In genomic region chr9:35771524-35771923, GRCh38 we compare ENCODE assay signal across 9 cellular contexts. TPM values are rescaled to one million over a fixed set of nuclear protein-coding genes. Genes with fewer than 3 reads are reported as not detected.
DNase-seq lines count a peak whose midpoint lies in the region; ATAC-seq and TF ChIP-seq lines count a peak whose summit lies in the region.
"Had no signal": no experiment of that assay in that cellular context is flagged by ENCODE, and none has a peak within 500 bp of the region (broad histone marks: within the 10 kb centered on the region; RNA-seq: fewer than 3 reads in every experiment).

No MANE protein-coding gene starts in this region.

- no peaks in the 10 kb centered on the region for H3K36me3 ChIP-seq in thyroid gland

- intact Hi-C loops in dorsolateral prefrontal cortex (cut with DNase I): no loop called here
- intact Hi-C loops in thyroid gland (cut with DNase I): no loop called here
- intact Hi-C loops in activated CD4-positive, alpha-beta T cell treated with anti-CD3 and anti-CD28 coated beads for 36 hours (cut with DNase I, micrococcal nuclease): no loop called here

- no peak overlapping the region for H3K27ac Mint-ChIP-seq in activated CD4-positive, alpha-beta T cell treated with anti-CD3 and anti-CD28 coated beads for 36 hours

- no peaks in the 10 kb centered on the region for H3K9me3 ChIP-seq in thyroid gland

- no peaks in the 10 kb centered on the region for H3K27me3 Mint-ChIP-seq in activated CD4-positive, alpha-beta T cell treated with anti-CD3 and anti-CD28 coated beads for 36 hours

- H3K9me3 Mint-ChIP-seq in activated CD4-positive, alpha-beta T cell treated with anti-CD3 and anti-CD28 coated beads for 36 hours (ENCODE audit: low read depth): no peaks in the 10 kb centered on the region

- peaks cover 4% of the 10 kb centered on the region for H3K4me1 Mint-ChIP-seq in activated CD4-positive, alpha-beta T cell treated with anti-CD3 and anti-CD28 coated beads for 36 hours

- H3K4me3 ChIP-seq in dorsolateral prefrontal cortex (peak overlapping the region in 2 of 59 donors; percentile 6 to 22), thyroid gland (replicated peaks in 1 of 3) (no peak overlapping the region)
- H3K4me3 ChIP-seq: GM12878 had no signal

- TF ChIP-seq POLR2A in thyroid gland (IDR thresholded peaks at IDR 0.05): no peak

- H3K4me3 Mint-ChIP-seq in activated CD4-positive, alpha-beta T cell treated with anti-CD3 and anti-CD28 coated beads for 36 hours: no peak overlapping the region

- no peaks in the 10 kb centered on the region for H3K36me3 Mint-ChIP-seq in activated CD4-positive, alpha-beta T cell treated with anti-CD3 and anti-CD28 coated beads for 36 hours (ENCODE audit: low read depth)

- CTCF ChIA-PET in activated CD4-positive, alpha-beta T cell treated with anti-CD3 and anti-CD28 coated beads for 36 hours (lab: Charles Lee): interaction anchor here (0.6 to 2.4 kb wide), 7 partner anchors 9 to 680 kb away, joined by 3 to 9 read pairs (median 5); partner anchors contain the start of gene SPAG8

- H3K27me3 ChIP-seq in dorsolateral prefrontal cortex: no peaks in the 10 kb centered on the region
- no peaks in the 10 kb centered on the region for H3K27me3 ChIP-seq in thyroid gland

- TF ChIP-seq CTCF in dorsolateral prefrontal cortex (IDR thresholded peaks at IDR 0.05 in 54 of 56, conservative IDR thresholded peaks at IDR 0.05 in 2 of 56; ENCODE audit: low read depth in 1 of 56, partially characterized antibody in 56 of 56) (no peak), thyroid gland (IDR thresholded peaks at IDR 0.05) (no peak)

- POLR2A ChIA-PET in activated CD4-positive, alpha-beta T cell treated with anti-CD3 and anti-CD28 coated beads for 36 hours (lab: Charles Lee): no interaction called here

- H3K27ac ChIP-seq in dorsolateral prefrontal cortex: peak overlapping the region in 34 of 59 donors; percentile 0 to 80 (median 46)
- H3K27ac ChIP-seq in thyroid gland: peak overlapping the region in 2 of 3 donors; percentile 3 to 27

- ATAC-seq in activated CD4-positive, alpha-beta T cell treated with anti-CD3 and anti-CD28 coated beads for 36 hours: no peak
- ATAC-seq: GM12878 had no signal

- DNase-seq in NCI-H1417 (lab: John Stamatoyannopoulos, UW) (peak in 2 of 3 experiments; percentile 1 to 59), NCI-H1417 treated with DMSO at 0.1 percent for 48 hours (lab: John Stamatoyannopoulos, UW) (no peak), dorsolateral prefrontal cortex (no peak), thyroid gland (no peak), D341Med (ENCODE audit: low spot score) (no peak)
- DNase-seq in activated CD4-positive, alpha-beta T cell treated with anti-CD3 and anti-CD28 coated beads for 36 hours: no peak

- whole genome bisulfite sequencing in thyroid gland, 2 donors: 41 to 48% methylated on average over 1 of the region's 1 CpG

- H3K4me1 ChIP-seq in thyroid gland: peaks cover 18% of the 10 kb centered on the region in 2 donors

RNA-seq across cellular contexts. Expression of gene MSMP, which starts 17.4 kb away (rescaled TPM):
- total RNA-seq in dorsolateral prefrontal cortex (1 to 10 TPM in 17 of 120 experiments, under 1 TPM in 5, not detected in 98; 0.68 to 8.6 (median 1.2) TPM), thyroid gland (under 1 TPM in 1 of 4 donors, not detected in 3; 0.67 TPM)
- under 1 TPM in 1 of 2 experiments, not detected in 1; 0.39 TPM for total RNA-seq in activated CD4-positive, alpha-beta T cell treated with anti-CD3 and anti-CD28 coated beads for 36 hours
- total RNA-seq: LHCN-M2, temporal lobe had no signal

RNA-seq across cellular contexts. Expression of gene NPR2, which starts 19.9 kb away (rescaled TPM):
- total RNA-seq in dorsolateral prefrontal cortex: 10 to 100 TPM; 14.2 to 44.6 (median 25.2) TPM
- 1 to 10 TPM; 5.1 to 9.3 (median 8.1) TPM for total RNA-seq in thyroid gland
- 10 to 100 TPM in 1 of 2 experiments, 1 to 10 TPM in 1; 9.3 to 10.5 TPM for total RNA-seq in activated CD4-positive, alpha-beta T cell treated with anti-CD3 and anti-CD28 coated beads for 36 hours

RNA-seq across cellular contexts. Expression of gene RGP1, which starts 22.4 kb away (rescaled TPM):
- total RNA-seq in dorsolateral prefrontal cortex (10 to 100 TPM; 30.0 to 52.9 (median 38.4) TPM), thyroid gland (10 to 100 TPM; 25.4 to 34.0 (median 30.2) TPM)
- total RNA-seq in activated CD4-positive, alpha-beta T cell treated with anti-CD3 and anti-CD28 coated beads for 36 hours: 10 to 100 TPM; 14.0 to 15.5 TPM

RNA-seq across cellular contexts. Expression of gene GBA2, which starts 22.5 kb away (rescaled TPM):
- total RNA-seq in dorsolateral prefrontal cortex (100 to 1,000 TPM in 98 of 120 experiments, 10 to 100 TPM in 22; 79.3 to 156 (median 112) TPM), thyroid gland (100 to 1,000 TPM in 2 of 4 donors, 10 to 100 TPM in 2; 71.4 to 111 (median 101) TPM)
- total RNA-seq in activated CD4-positive, alpha-beta T cell treated with anti-CD3 and anti-CD28 coated beads for 36 hours: 10 to 100 TPM; 19.6 to 23.7 TPM

RNA-seq across cellular contexts. Expression of gene CREB3, which starts 39.1 kb away (rescaled TPM):
- total RNA-seq in dorsolateral prefrontal cortex: 10 to 100 TPM; 30.1 to 53.9 (median 40.9) TPM
- total RNA-seq in thyroid gland: 10 to 100 TPM; 44.9 to 73.0 (median 51.3) TPM
- total RNA-seq in activated CD4-positive, alpha-beta T cell treated with anti-CD3 and anti-CD28 coated beads for 36 hours: 10 to 100 TPM; 24.0 to 26.0 TPM

Comparison
In these comparisons a context has a peak if more than half of its experiments do, and no peak if none do; other contexts are left out.
1. DNase-seq: peak in NCI-H1417 (2 of 3); none in NCI-H1417 treated with DMSO at 0.1 percent for 48 hours (single experiment), dorsolateral prefrontal cortex (0 of 10), thyroid gland (0 of 2), D341Med (single experiment) and activated CD4-positive, alpha-beta T cell treated with anti-CD3 and anti-CD28 coated beads for 36 hours (single experiment).